15 cellular contexts compared by ENCODE assay signal in the genomic region with DNA sequence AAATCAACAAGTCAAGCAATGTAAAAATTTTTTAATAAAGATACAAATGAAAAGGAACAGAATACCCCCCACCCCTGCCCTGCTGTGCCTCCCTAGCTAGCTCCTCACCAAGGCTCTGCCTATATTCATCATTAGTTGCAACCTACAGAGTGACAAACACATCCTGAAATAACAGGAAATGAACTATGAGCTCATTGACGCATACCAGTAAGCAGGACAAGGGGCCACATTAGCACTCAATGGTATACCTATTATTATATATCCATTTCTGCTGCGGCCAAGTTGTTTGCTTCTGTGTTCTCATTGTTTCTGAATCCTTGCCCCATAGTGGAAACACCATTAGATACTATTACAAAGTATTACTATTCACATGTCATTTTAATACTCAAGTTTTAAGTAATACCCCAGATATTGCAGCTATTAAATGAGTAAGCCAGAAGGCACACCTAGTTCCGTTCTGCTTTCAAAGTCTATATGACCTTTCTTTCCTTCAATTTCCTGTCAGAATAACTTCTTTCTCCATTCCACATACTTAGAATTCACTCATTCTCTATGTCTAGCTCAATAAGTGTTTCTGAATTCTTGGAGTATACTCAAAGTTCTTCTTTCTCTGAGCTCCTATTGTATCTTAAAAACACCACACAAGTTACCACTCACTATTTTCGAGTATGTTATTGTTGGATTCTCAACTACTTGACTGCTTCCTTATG.
"Had no signal": no experiment of that assay in that cellular context is flagged by ENCODE, and none has a peak within 500 bp of the region (broad histone marks: within the 10 kb centered on the region; RNA-seq: fewer than 3 reads in every experiment).

No MANE protein-coding gene starts in this region.

- DNase-seq: activated CD4-positive, alpha-beta memory T cell treated with anti-CD3 and anti-CD28 coated beads, Interleukin-2, amount 10 ng/mL, durations not matched to agents 7 days and 5 days; activated CD4-positive, alpha-beta T cell treated with anti-CD3 and anti-CD28 coated beads for 4 hours; activated effector memory CD4-positive, alpha-beta T cell treated with Interleukin-2 at 50 U/mL for 16 hours; activated naive CD4-positive, alpha-beta T cell treated with anti-CD3 and anti-CD28 coated beads, Interleukin-2, amount 50 U/mL, for 16 hours; activated T-cell treated with anti-CD3 and anti-CD28 coated beads, Interleukin-2, amount 50 U/mL, for 4 hours; adrenal gland; colonic mucosa; effector memory CD4-positive, alpha-beta T cell; left ventricle myocardium inferior; naive thymus-derived CD8-positive, alpha-beta T cell; pancreas; stimulated activated CD4-positive, alpha-beta T cell treated with anti-CD3 and anti-CD28 coated beads, Interleukin-12 subunit alpha, Interleukin-12 subunit beta, amount 100 ng/mL, for 4 hours had no signal

- H3K27ac ChIP-seq: adrenal gland, colonic mucosa, hepatocyte, left ventricle myocardium inferior, pancreas had no signal

- ATAC-seq: activated T-cell treated with anti-CD3 and anti-CD28 coated beads, Interleukin-2, amount 50 U/mL, for 4 hours; naive thymus-derived CD8-positive, alpha-beta T cell; pancreas; stimulated activated effector memory CD8-positive, alpha-beta T cell treated with anti-CD3 and anti-CD28 coated beads, Interleukin-12 subunit alpha, Interleukin-12 subunit beta, amount 100 ng/mL, for 72 hours; WTC11 had no signal

- H3K36me3 ChIP-seq: adrenal gland, colonic mucosa, left ventricle myocardium inferior, pancreas had no signal

- H3K27me3 ChIP-seq: adrenal gland, colonic mucosa, hepatocyte, pancreas had no signal

- H3K4me3 ChIP-seq: adrenal gland, colonic mucosa, hepatocyte, left ventricle myocardium inferior, pancreas had no signal
